In genomic region chrX:24025741-24026402, GRCh38 we compare ENCODE assay signal across 8 cellular contexts. TPM values are rescaled to one million over a fixed set of nuclear protein-coding genes. Genes with fewer than 3 reads are reported as not detected.
A peak's percentile ranks its signal among the peaks of the same experiment; 100 is the strongest.
DNase-seq lines count a peak whose midpoint lies in the region; ATAC-seq and TF ChIP-seq lines count a peak whose summit lies in the region.

No MANE protein-coding gene starts in this region.

- no peak for DNase-seq in T-helper 2 cell treated with Interferon-gamma antibody and Interleukin-4, amounts not matched to agents 5 μg/mL and 100 μg/mL, for 36 hours (ENCODE audit: low spot score)
- DNase-seq in T-helper 2 cell (no peak), H7 (no peak), M059J (ENCODE audit: low read depth) (peak; percentile 53), cardiac muscle cell (ENCODE audit: low read depth in 1 of 2, low spot score in 1 of 2) (peak in 1 of 2 donors; percentile 83), psoas muscle (no peak), glomerular visceral epithelial cell (ENCODE audit: extremely low spot score) (no peak)
- no peak for DNase-seq in activated T-helper 1 cell treated with anti-CD3 and anti-CD28 coated beads, Interleukin-12 subunit alpha, Interleukin-12 subunit beta, Interleukin-2, Interleukin-4 antibody, amounts not matched to agents 30 ng/mL and 10 ng/mL and 1 ng/mL, durations not matched to agents 14 hours and 24 hours and 36 hours (ENCODE audit: low spot score)

- intact Hi-C loops in activated T-helper 1 cell treated with anti-CD3 and anti-CD28 coated beads, Interleukin-12 subunit alpha, Interleukin-12 subunit beta, Interleukin-2, Interleukin-4 antibody, amounts not matched to agents 30 ng/mL and 10 ng/mL and 1 ng/mL, durations not matched to agents 14 hours and 24 hours and 36 hours (cut with micrococcal nuclease) = loop anchor here (1.0 to 2.0 kb wide), 6 partner anchors 28 to 283 kb away; partner anchors contain the start of genes ACOT9, CXorf58, EIF2S3 and SAT1
- intact Hi-C loops in psoas muscle (cut with DNase I) = loop anchor here in 1 of 2 donors (1.0 kb wide), 1 partner anchor 28 kb away; the partner anchor contains the start of gene EIF2S3

- H3K4me1 ChIP-seq in cardiac muscle cell (ENCODE audit: low read depth) (peaks cover 7% of the 10 kb centered on the region), psoas muscle (no peaks in the 10 kb centered on the region)

- H3K4me3 ChIP-seq in H7 (ENCODE audit: insufficient read depth, low read depth, low read length) (peak overlapping the region; percentile 94), cardiac muscle cell (peak overlapping the region; percentile 73), psoas muscle (peak overlapping the region; percentile 85)

- TF ChIP-seq CTCF in cardiac muscle cell (IDR thresholded peaks at IDR 0.05; ENCODE audit: low read depth, low read length) = no peak
- TF ChIP-seq CTCF in psoas muscle (IDR thresholded peaks at IDR 0.05) = no peak

- H3K4me1 Mint-ChIP-seq in T-helper 2 cell treated with Interferon-gamma antibody and Interleukin-4, amounts not matched to agents 5 μg/mL and 100 μg/mL, for 36 hours (ENCODE audit: low read depth) = peaks cover 19% of the 10 kb centered on the region
- H3K4me1 Mint-ChIP-seq in activated T-helper 1 cell treated with anti-CD3 and anti-CD28 coated beads, Interleukin-12 subunit alpha, Interleukin-12 subunit beta, Interleukin-2, Interleukin-4 antibody, amounts not matched to agents 30 ng/mL and 10 ng/mL and 1 ng/mL, durations not matched to agents 14 hours and 24 hours and 36 hours (ENCODE audit: low read depth) = peaks cover 17% of the 10 kb centered on the region

- H3K36me3 ChIP-seq in H7 (replicated peaks; ENCODE audit: control insufficient read depth, insufficient read depth, low read length) (no peaks in the 10 kb centered on the region), cardiac muscle cell (no peaks in the 10 kb centered on the region), psoas muscle (ENCODE audit: insufficient read depth in 1 of 2, low read depth in 1 of 2) (no peaks in the 10 kb centered on the region)

- H3K27me3 Mint-ChIP-seq in T-helper 2 cell treated with Interferon-gamma antibody and Interleukin-4, amounts not matched to agents 5 μg/mL and 100 μg/mL, for 36 hours (ENCODE audit: low read depth) = no peaks in the 10 kb centered on the region
- peaks cover 2% of the 10 kb centered on the region for H3K27me3 Mint-ChIP-seq in activated T-helper 1 cell treated with anti-CD3 and anti-CD28 coated beads, Interleukin-12 subunit alpha, Interleukin-12 subunit beta, Interleukin-2, Interleukin-4 antibody, amounts not matched to agents 30 ng/mL and 10 ng/mL and 1 ng/mL, durations not matched to agents 14 hours and 24 hours and 36 hours (ENCODE audit: insufficient read depth)

- 0 to 32% (median 1%) methylated on average over 32 to 45 of the region's 46 CpGs for WGBS in psoas muscle, 3 donors

- H3K27ac ChIP-seq in cardiac muscle cell = peak overlapping the region; percentile 100
- peak overlapping the region; percentile 92 for H3K27ac ChIP-seq in psoas muscle

- ATAC-seq in psoas muscle = peak in 3 of 4 donors; percentile 20 to 53 (median 40)

- H3K27ac Mint-ChIP-seq in T-helper 2 cell treated with Interferon-gamma antibody and Interleukin-4, amounts not matched to agents 5 μg/mL and 100 μg/mL, for 36 hours = peak overlapping the region; percentile 91
- peak overlapping the region; percentile 93 for H3K27ac Mint-ChIP-seq in activated T-helper 1 cell treated with anti-CD3 and anti-CD28 coated beads, Interleukin-12 subunit alpha, Interleukin-12 subunit beta, Interleukin-2, Interleukin-4 antibody, amounts not matched to agents 30 ng/mL and 10 ng/mL and 1 ng/mL, durations not matched to agents 14 hours and 24 hours and 36 hours

- H3K9me3 Mint-ChIP-seq in T-helper 2 cell treated with Interferon-gamma antibody and Interleukin-4, amounts not matched to agents 5 μg/mL and 100 μg/mL, for 36 hours = no peaks in the 10 kb centered on the region
- no peaks in the 10 kb centered on the region for H3K9me3 Mint-ChIP-seq in activated T-helper 1 cell treated with anti-CD3 and anti-CD28 coated beads, Interleukin-12 subunit alpha, Interleukin-12 subunit beta, Interleukin-2, Interleukin-4 antibody, amounts not matched to agents 30 ng/mL and 10 ng/mL and 1 ng/mL, durations not matched to agents 14 hours and 24 hours and 36 hours

- H3K27me3 ChIP-seq in H7 (ENCODE audit: control insufficient read depth, insufficient read depth, low read length) = peaks cover 20% of the 10 kb centered on the region
- no peaks in the 10 kb centered on the region for H3K27me3 ChIP-seq in cardiac muscle cell
- H3K27me3 ChIP-seq in psoas muscle (ENCODE audit: insufficient read depth in 3 of 3, low read length in 2 of 3) = peaks cover 0 to 15% (median 0%) of the 10 kb centered on the region in 3 donors

- peaks cover 14% of the 10 kb centered on the region for H3K36me3 Mint-ChIP-seq in T-helper 2 cell treated with Interferon-gamma antibody and Interleukin-4, amounts not matched to agents 5 μg/mL and 100 μg/mL, for 36 hours (ENCODE audit: low read depth)
- H3K36me3 Mint-ChIP-seq in activated T-helper 1 cell treated with anti-CD3 and anti-CD28 coated beads, Interleukin-12 subunit alpha, Interleukin-12 subunit beta, Interleukin-2, Interleukin-4 antibody, amounts not matched to agents 30 ng/mL and 10 ng/mL and 1 ng/mL, durations not matched to agents 14 hours and 24 hours and 36 hours (ENCODE audit: low read depth) = peaks cover 13% of the 10 kb centered on the region

- H3K9me3 ChIP-seq in cardiac muscle cell (ENCODE audit: low read depth) (no peaks in the 10 kb centered on the region), psoas muscle (no peaks in the 10 kb centered on the region)

- peak overlapping the region; percentile 89 for H3K4me3 Mint-ChIP-seq in T-helper 2 cell treated with Interferon-gamma antibody and Interleukin-4, amounts not matched to agents 5 μg/mL and 100 μg/mL, for 36 hours
- peak overlapping the region; percentile 88 for H3K4me3 Mint-ChIP-seq in activated T-helper 1 cell treated with anti-CD3 and anti-CD28 coated beads, Interleukin-12 subunit alpha, Interleukin-12 subunit beta, Interleukin-2, Interleukin-4 antibody, amounts not matched to agents 30 ng/mL and 10 ng/mL and 1 ng/mL, durations not matched to agents 14 hours and 24 hours and 36 hours

RNA-seq across cellular contexts. Expression of gene KLHL15, which starts 1.1 kb away (rescaled TPM):
- total RNA-seq in H7 (2014; rRNA removed; shearing (Covaris generic)) = 18.2 and 25.8 TPM in 2 replicates
- total RNA-seq in M059J (2014; rRNA removed; shearing (Covaris generic)) = 7.2 and 11.3 TPM in 2 replicates
- 10.2 and 10.3 TPM in 2 replicates for total RNA-seq in activated T-helper 1 cell treated with anti-CD3 and anti-CD28 coated beads, Interleukin-12 subunit alpha, Interleukin-12 subunit beta, Interleukin-2, Interleukin-4 antibody, amounts not matched to agents 30 ng/mL and 10 ng/mL and 1 ng/mL, durations not matched to agents 14 hours and 24 hours and 36 hours
- total RNA-seq in cardiac muscle cell (9.9 and 15.8 TPM in 2 replicates), psoas muscle (10 to 100 TPM in 1 of 4 donors, 1 to 10 TPM in 3; 5.0 to 10.2 (median 6.7) TPM)
- polyA plus RNA-seq in cardiac muscle cell (3.5 and 8.4 TPM in 2 replicates), psoas muscle (1 to 10 TPM; 2.1 to 4.8 (median 2.7) TPM)

RNA-seq across cellular contexts. Expression of gene EIF2S3, which starts 28.9 kb away (rescaled TPM):
- total RNA-seq in H7 (2014; rRNA removed; shearing (Covaris generic)) = 423 and 499 TPM in 2 replicates
- 208 and 274 TPM in 2 replicates for total RNA-seq in M059J (2014; rRNA removed; shearing (Covaris generic))
- 191 and 194 TPM in 2 replicates for total RNA-seq in activated T-helper 1 cell treated with anti-CD3 and anti-CD28 coated beads, Interleukin-12 subunit alpha, Interleukin-12 subunit beta, Interleukin-2, Interleukin-4 antibody, amounts not matched to agents 30 ng/mL and 10 ng/mL and 1 ng/mL, durations not matched to agents 14 hours and 24 hours and 36 hours
- total RNA-seq in cardiac muscle cell (196 and 246 TPM in 2 replicates), psoas muscle (100 to 1,000 TPM in 3 of 4 donors, 10 to 100 TPM in 1; 96.6 to 130 (median 112) TPM)
- polyA plus RNA-seq in cardiac muscle cell (76.4 and 108 TPM in 2 replicates), psoas muscle (10 to 100 TPM; 56.1 to 62.9 (median 58.0) TPM)
